Comparison of ENCODE assay signal across 18 cellular contexts in genomic region chr2:174903243-174903513, GRCh38.
DNase-seq lines count a peak whose midpoint lies in the region; ATAC-seq, FAIRE-seq and TF ChIP-seq lines count a peak whose summit lies in the region.
"Had no signal": no experiment of that assay in that cellular context is flagged by ENCODE, and none has a peak within 500 bp of the region (broad histone marks: within the 10 kb centered on the region; RNA-seq: fewer than 3 reads in every experiment).

No MANE protein-coding gene starts in this region.

- no peaks in the 10 kb centered on the region for H3K36me3 Mint-ChIP-seq in CD4-positive, CD25-positive, alpha-beta regulatory T cell
- peaks cover 18% of the 10 kb centered on the region; the same call in 2 of the 3 replicates for H3K36me3 Mint-ChIP-seq in GM23338 (ENCODE audit: low read depth)
- H3K36me3 Mint-ChIP-seq: activated naive CD8-positive, alpha-beta T cell had no signal

- peak overlapping the region in 2 of 4 donors; percentile 27 to 51 for H3K4me3 Mint-ChIP-seq in CD4-positive, CD25-positive, alpha-beta regulatory T cell
- H3K4me3 Mint-ChIP-seq in GM23338: no peak overlapping the region
- H3K4me3 Mint-ChIP-seq: nephron progenitor cell had no signal

- H2AFZ ChIP-seq in GM23338 (no peak overlapping the region), neuronal stem cell (ENCODE audit: low read length) (no peak overlapping the region)

- 0 out of 2 replicates have a peak overlapping the region, but pooled peaks have one; percentile 22 for H3K4me2 ChIP-seq in GM23338
- no peak overlapping the region for H3K4me2 ChIP-seq in neuronal stem cell (ENCODE audit: insufficient read depth, low read length, poor library complexity, severe bottlenecking)

- no peaks in the 10 kb centered on the region for H3K79me2 ChIP-seq in GM23338 (replicated peaks; ENCODE audit: insufficient read depth)

- peak overlapping the region; percentile 69 for H3K27ac ChIP-seq in CD4-positive, CD25-positive, alpha-beta regulatory T cell (ENCODE audit: insufficient read depth, low read length, poor library complexity, severe bottlenecking)
- H3K27ac ChIP-seq in GM23338 (ENCODE audit: low read depth): peak overlapping the region; percentile 48; the same call in 1 of the 2 replicates
- H3K27ac ChIP-seq in neuronal stem cell (replicated peaks; ENCODE audit: low read length): no peak overlapping the region
- H3K27ac ChIP-seq in foreskin keratinocyte: no peak overlapping the region
- H3K27ac ChIP-seq: HL-60, psoas muscle, skin epidermis had no signal

- peaks cover 10% of the 10 kb centered on the region for H3K4me1 ChIP-seq in CD4-positive, CD25-positive, alpha-beta regulatory T cell (ENCODE audit: control insufficient read depth, insufficient read depth, low read length, poor library complexity, severe bottlenecking)
- H3K4me1 ChIP-seq in GM23338 (ENCODE audit: insufficient read depth): peaks cover 9% of the 10 kb centered on the region
- H3K4me1 ChIP-seq in neuronal stem cell (ENCODE audit: control insufficient read depth in 2 of 2, insufficient read depth in 1 of 2, low read depth in 1 of 2, low read length in 2 of 2): peaks cover 4 to 7% of the 10 kb centered on the region in 2 donors
- H3K4me1 ChIP-seq in foreskin keratinocyte: no peaks in the 10 kb centered on the region
- H3K4me1 ChIP-seq: psoas muscle had no signal

- no peak overlapping the region for H4K8ac ChIP-seq in neuronal stem cell (ENCODE audit: low read depth, low read length)

- no peak overlapping the region for H3K4me3 ChIP-seq in CD4-positive, CD25-positive, alpha-beta regulatory T cell (ENCODE audit: low read depth, low read length)
- H3K4me3 ChIP-seq in GM23338 (no peak overlapping the region), neuronal stem cell (ENCODE audit: low read length in 2 of 2) (no peak overlapping the region)
- H3K4me3 ChIP-seq: psoas muscle, skin epidermis had no signal

- peak; percentile 95 for FAIRE-seq in islet of Langerhans (lab: Jason Lieb, UNC)

- no peaks in the 10 kb centered on the region for H3K27me3 Mint-ChIP-seq in CD4-positive, CD25-positive, alpha-beta regulatory T cell
- peaks cover 8% of the 10 kb centered on the region for H3K27me3 Mint-ChIP-seq in GM23338 (ENCODE audit: insufficient read depth, low read depth, poor library complexity)
- H3K27me3 Mint-ChIP-seq: activated naive CD8-positive, alpha-beta T cell had no signal

- no peak overlapping the region for H2BK12ac ChIP-seq in neuronal stem cell (ENCODE audit: low read length)

- H3K9me3 ChIP-seq in CD4-positive, CD25-positive, alpha-beta regulatory T cell (ENCODE audit: control insufficient read depth in 2 of 2, low read length in 2 of 2): no peaks in the 10 kb centered on the region
- H3K9me3 ChIP-seq in neuronal stem cell (replicated peaks in 1 of 2; ENCODE audit: control insufficient read depth in 2 of 2, insufficient read depth in 1 of 2, low read depth in 1 of 2, low read length in 2 of 2): peaks cover 0 to 10% of the 10 kb centered on the region in 2 donors
- H3K9me3 ChIP-seq: psoas muscle had no signal

- peaks cover 2% of the 10 kb centered on the region for H3K79me1 ChIP-seq in neuronal stem cell (ENCODE audit: low read depth, low read length)

- no peak overlapping the region for H4K91ac ChIP-seq in neuronal stem cell (ENCODE audit: low read depth, low read length, poor library complexity)

- H3K9ac ChIP-seq in neuronal stem cell (ENCODE audit: low read depth, low read length, poor library complexity): no peak overlapping the region

- no peak overlapping the region for H2BK120ac ChIP-seq in neuronal stem cell (ENCODE audit: low read depth, low read length)

- H3K27ac Mint-ChIP-seq in CD4-positive, CD25-positive, alpha-beta regulatory T cell: peak overlapping the region; percentile 59 to 91 (median 81)
- 0 out of 2 replicates have a peak overlapping the region, but pooled peaks have one; percentile 9 for H3K27ac Mint-ChIP-seq in GM23338
- H3K27ac Mint-ChIP-seq: activated naive CD8-positive, alpha-beta T cell; nephron progenitor cell had no signal

- H2AK5ac ChIP-seq in neuronal stem cell (ENCODE audit: low read depth, low read length): no peak overlapping the region

- TF ChIP-seq CTCF in GM23338 (conservative IDR thresholded peaks at IDR 0.05; ENCODE audit: low read depth in 2 of 2) (no peak), foreskin keratinocyte (conservative IDR thresholded peaks at IDR 0.05) (no peak)

- no peak overlapping the region for H2BK5ac ChIP-seq in neuronal stem cell (ENCODE audit: low read length)

- no peak overlapping the region for H2BK15ac ChIP-seq in neuronal stem cell (ENCODE audit: low read length)

- H3K27me3 ChIP-seq in CD4-positive, CD25-positive, alpha-beta regulatory T cell (ENCODE audit: control insufficient read depth, insufficient read depth, low read length): no peaks in the 10 kb centered on the region
- H3K27me3 ChIP-seq in GM23338 (ENCODE audit: insufficient read depth) (no peaks in the 10 kb centered on the region), neuronal stem cell (ENCODE audit: control insufficient read depth in 3 of 3, insufficient read depth in 3 of 3, low read depth in 1 of 3, low read length in 3 of 3) (no peaks in the 10 kb centered on the region), foreskin keratinocyte (no peaks in the 10 kb centered on the region)

- H3K4ac ChIP-seq in neuronal stem cell (ENCODE audit: low read length): no peak overlapping the region

- no peaks in the 10 kb centered on the region for H3F3A ChIP-seq in GM23338 (replicated peaks; ENCODE audit: low read depth)

- H4K20me1 ChIP-seq in GM23338 (replicated peaks; ENCODE audit: insufficient read depth): no peaks in the 10 kb centered on the region

- no peak overlapping the region for H3K14ac ChIP-seq in neuronal stem cell (ENCODE audit: low read length)

- DNase-seq in CD4-positive, CD25-positive, alpha-beta regulatory T cell: no peak
- DNase-seq in GM23338 (ENCODE audit: low spot score) (no peak), OCI-M1 (lab: John Stamatoyannopoulos, UW) (peak; percentile 10), neuronal stem cell (ENCODE audit: low spot score) (no peak), foreskin keratinocyte (no peak)
- DNase-seq: activated T-cell treated with anti-CD3 and anti-CD28 coated beads, Interleukin-2, amount 50 U/mL, for 72 hours; effector memory CD4-positive, alpha-beta T cell; NCI-H2029 treated with DMSO at 0.1 percent for 48 hours; NCI-H524; nephron progenitor cell; psoas muscle; trophoblast cell had no signal

- no peak overlapping the region for H3K23ac ChIP-seq in neuronal stem cell (ENCODE audit: low read depth, low read length, poor library complexity)

- no peak for ATAC-seq in CD4-positive, CD25-positive, alpha-beta regulatory T cell (ENCODE audit: low read depth in 2 of 2)
- ATAC-seq in GM23338 (no peak), esophagus mucosa (no peak), foreskin keratinocyte (no peak), HG03442 (IDR thresholded peaks at IDR 0.05; ENCODE audit: unreplicated experiment) (no peak)
- ATAC-seq: psoas muscle had no signal

- H3K4me1 Mint-ChIP-seq in CD4-positive, CD25-positive, alpha-beta regulatory T cell: peaks cover 13 to 43% (median 22%) of the 10 kb centered on the region in 4 donors
- peaks cover 12% of the 10 kb centered on the region for H3K4me1 Mint-ChIP-seq in GM23338
- H3K4me1 Mint-ChIP-seq: nephron progenitor cell had no signal

- H3K9me3 Mint-ChIP-seq in CD4-positive, CD25-positive, alpha-beta regulatory T cell: no peaks in the 10 kb centered on the region
- H3K9me3 Mint-ChIP-seq in GM23338: no peaks in the 10 kb centered on the region
- H3K9me3 Mint-ChIP-seq: activated T-cell treated with anti-CD3 and anti-CD28 coated beads, Interleukin-2, amount 50 U/mL, for 72 hours; nephron progenitor cell had no signal

- no peak overlapping the region for H3K18ac ChIP-seq in neuronal stem cell (ENCODE audit: low read length)

- no peaks in the 10 kb centered on the region for H3K9me2 ChIP-seq in GM23338 (ENCODE audit: insufficient read depth)

- no peaks in the 10 kb centered on the region for H3K36me3 ChIP-seq in CD4-positive, CD25-positive, alpha-beta regulatory T cell (ENCODE audit: control insufficient read depth, insufficient read depth, low read length)
- no peaks in the 10 kb centered on the region for H3K36me3 ChIP-seq in GM23338 (ENCODE audit: insufficient read depth)
- H3K36me3 ChIP-seq in neuronal stem cell (replicated peaks in 1 of 2; ENCODE audit: control insufficient read depth in 2 of 2, insufficient read depth in 2 of 2, low read length in 2 of 2): peaks cover 0 to 84% of the 10 kb centered on the region in 2 donors

Comparison
In these comparisons a context has a peak if more than half of its experiments do, and no peak if none do; other contexts are left out.
1. H3K27ac ChIP-seq: peak in CD4-positive, CD25-positive, alpha-beta regulatory T cell (single experiment) and GM23338 (single experiment); none in neuronal stem cell (single experiment) and foreskin keratinocyte (single experiment).